12 cellular contexts compared by ENCODE assay signal in the genomic region with DNA sequence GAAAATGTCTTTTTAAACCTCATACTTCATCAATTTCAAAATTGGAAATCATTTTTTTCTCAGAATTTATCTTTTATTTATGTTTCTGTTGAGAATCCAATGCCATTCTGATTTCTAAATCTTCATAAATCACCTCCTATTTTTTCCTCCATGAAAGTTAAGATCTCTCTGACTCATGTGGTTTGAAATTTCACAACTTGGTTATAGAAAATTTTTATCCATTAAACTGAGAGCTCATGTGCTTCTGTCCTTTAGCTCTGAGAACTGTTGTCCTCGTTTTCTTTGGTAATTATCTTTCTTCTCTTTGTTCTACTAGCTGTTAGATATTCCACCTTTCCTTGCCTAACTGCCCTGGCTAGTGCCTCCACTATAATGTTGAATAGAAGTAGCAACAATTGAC.
"Had no signal": no experiment of that assay in that cellular context is flagged by ENCODE, and none has a peak within 500 bp of the region (broad histone marks: within the 10 kb centered on the region; RNA-seq: fewer than 3 reads in every experiment).

No MANE protein-coding gene starts in this region.

- H3K27ac Mint-ChIP-seq: activated naive CD4-positive, alpha-beta T cell treated with anti-CD3 and anti-CD28 coated beads, Interleukin-2, amount 50 U/mL, for 24 hours; progenitor cell of endocrine pancreas had no signal

- ATAC-seq: left ventricle myocardium superior had no signal

- H3K36me3 Mint-ChIP-seq: activated naive CD4-positive, alpha-beta T cell treated with anti-CD3 and anti-CD28 coated beads, Interleukin-2, amount 50 U/mL, for 24 hours had no signal

- H3K9me3 ChIP-seq: sigmoid colon had no signal

- DNase-seq: activated CD4-positive, alpha-beta T cell treated with anti-CD3 and anti-CD28 coated beads, Interleukin-2, amount 50 U/mL, for 1 hour; activated CD4-positive, CD25-positive, alpha-beta regulatory T cell; amygdala; foreskin melanocyte; left ventricle myocardium superior; sigmoid colon; stimulated activated CD4-positive, alpha-beta T cell treated with anti-CD3 and anti-CD28 coated beads, Interleukin-12 subunit alpha, Interleukin-12 subunit beta, amount 100 ng/mL, for 4 hours; stimulated activated naive CD4-positive, alpha-beta T cell; substantia nigra; T-helper 2 cell had no signal

- H3K36me3 ChIP-seq: sigmoid colon had no signal

- H3K4me3 Mint-ChIP-seq: activated naive CD4-positive, alpha-beta T cell treated with anti-CD3 and anti-CD28 coated beads, Interleukin-2, amount 50 U/mL, for 24 hours had no signal

- H3K27me3 ChIP-seq: sigmoid colon had no signal

- H3K4me3 ChIP-seq: sigmoid colon had no signal
